In the genomic region with DNA sequence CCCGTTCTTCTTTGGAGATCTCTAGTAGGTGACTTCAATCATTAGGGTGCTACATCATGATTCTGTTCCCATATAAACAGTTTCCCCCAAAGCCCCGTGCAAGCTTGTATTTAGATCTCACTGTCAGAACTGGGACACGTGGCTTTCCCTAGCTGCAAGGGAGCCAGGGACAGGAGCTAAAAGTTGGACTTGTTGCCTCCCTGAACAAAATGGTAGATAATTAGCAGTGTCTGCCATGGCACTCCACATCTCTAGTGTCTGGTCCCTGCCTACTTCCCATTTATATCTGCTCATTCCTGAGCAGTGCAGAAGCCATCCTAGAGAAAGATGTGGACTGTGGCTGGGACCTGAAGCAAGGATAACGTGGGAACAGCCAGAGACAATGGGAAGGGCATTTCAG, we compare ENCODE assay signal across 39 cellular contexts.
"Had no signal": no experiment of that assay in that cellular context is flagged by ENCODE, and none has a peak within 500 bp of the region (broad histone marks: within the 10 kb centered on the region; RNA-seq: fewer than 3 reads in every experiment).

No MANE protein-coding gene starts in this region.

- H3K27me3 ChIP-seq: adrenal gland, ascending aorta, body of pancreas, brain microvascular endothelial cell, breast epithelium, cardiac muscle cell had no signal

- H3K9me3 Mint-ChIP-seq: activated naive CD4-positive, alpha-beta T cell treated with anti-CD3 and anti-CD28 coated beads, Interleukin-2, amount 10 ng/mL, durations not matched to agents 7 days and 5 days; activated naive CD4-positive, alpha-beta T cell treated with anti-CD3 and anti-CD28 coated beads, Interleukin-2, amount 50 U/mL, for 24 hours; activated naive CD8-positive, alpha-beta T cell treated with anti-CD3 and anti-CD28 coated beads, Interleukin-2, amount 50 U/mL, for 24 hours; activated T-cell treated with anti-CD3 and anti-CD28 coated beads, Interleukin-2, amount 50 U/mL, for 24 hours; activated T-cell treated with anti-CD3 and anti-CD28 coated beads, Interleukin-2, amount 50 U/mL, for 72 hours; activated T-helper 1 cell treated with anti-CD3 and anti-CD28 coated beads, Interleukin-12 subunit alpha, Interleukin-12 subunit beta, Interleukin-2, Interleukin-4 antibody, amounts not matched to agents 30 ng/mL and 10 ng/mL and 1 ng/mL, durations not matched to agents 14 hours and 24 hours and 36 hours; activated T-helper 2 cell treated with anti-CD3 and anti-CD28 coated beads, Interferon-gamma antibody, Interleukin-2, Interleukin-4, amounts not matched to agents 10 μg/mL and 5 μg/mL and 100 μg/mL, durations not matched to agents 14 hours and 24 hours and 36 hours had no signal

- FAIRE-seq: astrocyte, colon had no signal

- H3K27ac ChIP-seq: adrenal gland, ascending aorta, brain microvascular endothelial cell, breast epithelium, cardiac muscle cell had no signal

- H3K4me3 ChIP-seq: adrenal gland, ascending aorta, body of pancreas, breast epithelium, cardiac muscle cell had no signal

- DNase-seq: activated effector memory CD4-positive, alpha-beta T cell treated with anti-CD3 and anti-CD28 coated beads, Interleukin-2, amount 50 U/mL, for 16 hours; activated effector memory CD4-positive, alpha-beta T cell treated with Interleukin-2 at 50 U/mL for 16 hours; activated gamma-delta T cell; activated gamma-delta T cell treated with Interleukin-2 at 50 U/mL for 16 hours; activated naive CD4-positive, alpha-beta T cell; activated naive CD4-positive, alpha-beta T cell treated with anti-CD3 and anti-CD28 coated beads for 36 hours; activated naive CD4-positive, alpha-beta T cell treated with anti-CD3 and anti-CD28 coated beads, Interleukin-2, amount 10 ng/mL, durations not matched to agents 7 days and 5 days; activated naive CD4-positive, alpha-beta T cell treated with anti-CD3 and anti-CD28 coated beads, Interleukin-2, amount 50 U/mL, for 16 hours; activated naive CD4-positive, alpha-beta T cell treated with Interleukin-2 at 50 U/mL for 16 hours; activated naive CD8-positive, alpha-beta T cell treated with anti-CD3 and anti-CD28 coated beads for 36 hours; activated naive CD8-positive, alpha-beta T cell treated with anti-CD3 and anti-CD28 coated beads, Interleukin-2, amount 10 ng/mL, durations not matched to agents 7 days and 5 days; activated naive CD8-positive, alpha-beta T cell treated with anti-CD3 and anti-CD28 coated beads, Interleukin-2, amount 50 U/mL, for 24 hours; activated T-cell treated with anti-CD3 and anti-CD28 coated beads, Interleukin-2, amount 50 U/mL, for 24 hours; activated T-cell treated with anti-CD3 and anti-CD28 coated beads, Interleukin-2, amount 50 U/mL, for 4 hours; activated T-cell treated with anti-CD3 and anti-CD28 coated beads, Interleukin-2, amount 50 U/mL, for 48 hours; activated T-cell treated with anti-CD3 and anti-CD28 coated beads, Interleukin-2, amount 50 U/mL, for 72 hours; adrenal gland; amniotic stem cell; amygdala; anterior cingulate cortex; aorta; brain microvascular endothelial cell; caudate nucleus; central memory CD4-positive, alpha-beta T cell; cerebellar nuclear complex had no signal

- H3K27me3 Mint-ChIP-seq: activated naive CD4-positive, alpha-beta T cell treated with anti-CD3 and anti-CD28 coated beads, Interleukin-2, amount 10 ng/mL, durations not matched to agents 7 days and 5 days; activated naive CD4-positive, alpha-beta T cell treated with anti-CD3 and anti-CD28 coated beads, Interleukin-2, amount 50 U/mL, for 24 hours had no signal

- H3K4me3 Mint-ChIP-seq: activated naive CD4-positive, alpha-beta T cell treated with anti-CD3 and anti-CD28 coated beads for 36 hours; activated naive CD4-positive, alpha-beta T cell treated with anti-CD3 and anti-CD28 coated beads, Interleukin-2, amount 10 ng/mL, durations not matched to agents 7 days and 5 days; activated naive CD4-positive, alpha-beta T cell treated with anti-CD3 and anti-CD28 coated beads, Interleukin-2, amount 50 U/mL, for 24 hours; activated naive CD8-positive, alpha-beta T cell; activated naive CD8-positive, alpha-beta T cell treated with anti-CD3 and anti-CD28 coated beads for 36 hours; activated naive CD8-positive, alpha-beta T cell treated with anti-CD3 and anti-CD28 coated beads, Interleukin-2, amount 10 ng/mL, durations not matched to agents 7 days and 5 days; activated naive CD8-positive, alpha-beta T cell treated with anti-CD3 and anti-CD28 coated beads, Interleukin-2, amount 50 U/mL, for 24 hours; activated T-cell treated with anti-CD3 and anti-CD28 coated beads, Interleukin-2, amount 50 U/mL, for 24 hours; activated T-cell treated with anti-CD3 and anti-CD28 coated beads, Interleukin-2, amount 50 U/mL, for 4 hours; activated T-cell treated with anti-CD3 and anti-CD28 coated beads, Interleukin-2, amount 50 U/mL, for 72 hours; activated T-helper 1 cell treated with anti-CD3 and anti-CD28 coated beads, Interleukin-12 subunit alpha, Interleukin-12 subunit beta, Interleukin-2, Interleukin-4 antibody, amounts not matched to agents 30 ng/mL and 10 ng/mL and 1 ng/mL, durations not matched to agents 14 hours and 24 hours and 36 hours; activated T-helper 17 cell treated with anti-CD3 and anti-CD28 coated beads, Interleukin-2, amount 50 U/mL, for 72 hours; brain; central memory CD8-positive, alpha-beta T cell had no signal

- ATAC-seq: activated naive CD4-positive, alpha-beta T cell treated with anti-CD3 and anti-CD28 coated beads, Interleukin-2, amount 50 U/mL, for 72 hours; activated naive CD8-positive, alpha-beta T cell treated with anti-CD3 and anti-CD28 coated beads, Interleukin-2, amount 50 U/mL, for 24 hours; activated T-cell treated with anti-CD3 and anti-CD28 coated beads, Interleukin-2, amount 50 U/mL, for 4 hours; activated T-cell treated with anti-CD3 and anti-CD28 coated beads, Interleukin-2, amount 50 U/mL, for 72 hours; activated T-helper 17 cell treated with anti-CD3 and anti-CD28 coated beads, Interleukin-2, amount 50 U/mL, for 72 hours had no signal

- H3K27ac Mint-ChIP-seq: activated naive CD4-positive, alpha-beta T cell treated with anti-CD3 and anti-CD28 coated beads for 36 hours; activated naive CD4-positive, alpha-beta T cell treated with anti-CD3 and anti-CD28 coated beads, Interleukin-2, amount 10 ng/mL, durations not matched to agents 7 days and 5 days; activated naive CD4-positive, alpha-beta T cell treated with anti-CD3 and anti-CD28 coated beads, Interleukin-2, amount 50 U/mL, for 24 hours; activated naive CD4-positive, alpha-beta T cell treated with anti-CD3 and anti-CD28 coated beads, Interleukin-2, amount 50 U/mL, for 72 hours; activated naive CD8-positive, alpha-beta T cell; activated naive CD8-positive, alpha-beta T cell treated with anti-CD3 and anti-CD28 coated beads for 36 hours; activated naive CD8-positive, alpha-beta T cell treated with anti-CD3 and anti-CD28 coated beads, Interleukin-2, amount 10 ng/mL, durations not matched to agents 7 days and 5 days; activated naive CD8-positive, alpha-beta T cell treated with anti-CD3 and anti-CD28 coated beads, Interleukin-2, amount 50 U/mL, for 24 hours; activated T-cell treated with anti-CD3 and anti-CD28 coated beads, Interleukin-2, amount 50 U/mL, for 24 hours; activated T-cell treated with anti-CD3 and anti-CD28 coated beads, Interleukin-2, amount 50 U/mL, for 72 hours; activated T-helper 1 cell treated with anti-CD3 and anti-CD28 coated beads, Interleukin-12 subunit alpha, Interleukin-12 subunit beta, Interleukin-2, Interleukin-4 antibody, amounts not matched to agents 30 ng/mL and 10 ng/mL and 1 ng/mL, durations not matched to agents 14 hours and 24 hours and 36 hours; activated T-helper 17 cell treated with anti-CD3 and anti-CD28 coated beads, Interleukin-2, amount 50 U/mL, for 72 hours; activated T-helper 2 cell treated with anti-CD3 and anti-CD28 coated beads, Interferon-gamma antibody, Interleukin-2, Interleukin-4, amounts not matched to agents 10 μg/mL and 5 μg/mL and 100 μg/mL, durations not matched to agents 14 hours and 24 hours and 36 hours had no signal

- H3K4me1 ChIP-seq: adrenal gland, ascending aorta, body of pancreas, breast epithelium had no signal

- H3K9me3 ChIP-seq: adrenal gland, body of pancreas had no signal

- H3K36me3 ChIP-seq: adrenal gland, ascending aorta, brain microvascular endothelial cell, breast epithelium, cardiac muscle cell had no signal

- H3K36me3 Mint-ChIP-seq: activated naive CD4-positive, alpha-beta T cell treated with anti-CD3 and anti-CD28 coated beads, Interleukin-2, amount 10 ng/mL, durations not matched to agents 7 days and 5 days; activated naive CD4-positive, alpha-beta T cell treated with anti-CD3 and anti-CD28 coated beads, Interleukin-2, amount 50 U/mL, for 24 hours; activated naive CD8-positive, alpha-beta T cell; activated naive CD8-positive, alpha-beta T cell treated with anti-CD3 and anti-CD28 coated beads for 36 hours; activated naive CD8-positive, alpha-beta T cell treated with anti-CD3 and anti-CD28 coated beads, Interleukin-2, amount 10 ng/mL, durations not matched to agents 7 days and 5 days had no signal

- H3K4me1 Mint-ChIP-seq: activated naive CD4-positive, alpha-beta T cell treated with anti-CD3 and anti-CD28 coated beads, Interleukin-2, amount 10 ng/mL, durations not matched to agents 7 days and 5 days; activated naive CD4-positive, alpha-beta T cell treated with anti-CD3 and anti-CD28 coated beads, Interleukin-2, amount 50 U/mL, for 24 hours; activated naive CD8-positive, alpha-beta T cell treated with anti-CD3 and anti-CD28 coated beads for 36 hours; activated naive CD8-positive, alpha-beta T cell treated with anti-CD3 and anti-CD28 coated beads, Interleukin-2, amount 10 ng/mL, durations not matched to agents 7 days and 5 days; activated naive CD8-positive, alpha-beta T cell treated with anti-CD3 and anti-CD28 coated beads, Interleukin-2, amount 50 U/mL, for 24 hours; activated T-helper 17 cell treated with anti-CD3 and anti-CD28 coated beads, Interleukin-2, amount 50 U/mL, for 72 hours; central memory CD8-positive, alpha-beta T cell had no signal
